Comparison of ENCODE assay signal across 1 cellular context in the genomic region with DNA sequence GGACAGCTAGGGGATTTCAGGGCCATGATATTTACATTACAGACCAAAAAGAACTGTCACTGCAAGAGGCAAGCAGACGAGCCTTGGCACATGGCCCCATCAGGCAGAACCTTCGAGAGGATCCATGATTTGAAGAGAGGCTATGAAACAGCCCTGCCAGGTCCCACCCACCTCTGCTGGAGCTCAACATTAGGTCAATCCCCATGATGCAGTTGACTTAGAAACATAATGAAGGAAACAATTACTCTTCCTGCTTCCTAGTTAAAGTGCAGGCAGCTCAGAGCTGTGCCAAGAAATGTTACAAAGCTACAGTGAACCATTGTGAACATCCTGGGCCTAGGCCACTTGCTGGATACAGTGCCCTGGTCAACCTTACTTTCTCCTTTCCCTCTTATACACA.
TF ChIP-seq lines count a peak whose summit lies in the region.

No MANE protein-coding gene starts in this region.

TF ChIP-seq in WTC11, 78 proteins besides CTCF, POLR2A, EP300 and RAD21 (continued from another document):
- TF ChIP-seq IRF1 (CRISPR knock-in tag; IDR thresholded peaks at IDR 0.05) = no peak
- TF ChIP-seq MXD4 (CRISPR knock-in tag; IDR thresholded peaks at IDR 0.05; ENCODE audit: borderline replicate concordance) = no peak
- no peak for TF ChIP-seq IRF2 (CRISPR knock-in tag; IDR thresholded peaks at IDR 0.05; ENCODE audit: borderline replicate concordance, low read depth)
- no peak for TF ChIP-seq SMAD3 (CRISPR knock-in tag; IDR thresholded peaks at IDR 0.05; ENCODE audit: borderline replicate concordance)
- TF ChIP-seq ATF2 (CRISPR knock-in tag; IDR thresholded peaks at IDR 0.05; ENCODE audit: borderline replicate concordance, low read depth) = no peak
- TF ChIP-seq ZNF425 (CRISPR knock-in tag; conservative IDR thresholded peaks at IDR 0.05) = no peak
- TF ChIP-seq EMX1 (CRISPR knock-in tag; IDR thresholded peaks at IDR 0.05) = no peak
- TF ChIP-seq ZNF263 (CRISPR knock-in tag; IDR thresholded peaks at IDR 0.05; ENCODE audit: low read depth) = no peak
